18 cellular contexts compared by ENCODE assay signal in the genomic region with DNA sequence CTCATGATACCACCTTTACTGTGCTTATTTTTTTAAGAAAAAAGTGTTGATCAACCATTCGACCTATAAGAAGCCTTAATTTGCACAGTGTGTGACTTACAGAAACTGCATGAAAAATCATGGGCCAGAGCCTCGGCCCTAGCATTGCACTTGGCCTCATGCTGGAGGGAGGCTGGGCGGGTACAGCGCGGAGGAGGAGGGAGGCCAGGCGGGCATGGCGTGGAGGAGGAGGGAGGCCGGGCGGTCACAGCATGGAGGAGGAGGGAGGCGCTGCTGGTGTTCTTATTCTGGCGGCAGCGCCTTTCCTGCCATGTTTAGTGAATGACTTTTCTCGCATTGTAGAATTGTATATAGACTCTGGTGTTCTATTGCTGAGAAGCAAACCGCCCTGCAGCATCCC.
"Had no signal": no experiment of that assay in that cellular context is flagged by ENCODE, and none has a peak within 500 bp of the region (broad histone marks: within the 10 kb centered on the region; RNA-seq: fewer than 3 reads in every experiment).

No MANE protein-coding gene starts in this region.

- H3K9me3 ChIP-seq: esophagus squamous epithelium, gastroesophageal sphincter, left ventricle myocardium inferior, neutrophil, psoas muscle, sigmoid colon had no signal

- H3K4me3 Mint-ChIP-seq: dendritic cell treated with granulocyte-macrophage colony-stimulating factor and Interleukin-4, amounts not matched to agents 40 ng/mL and 50 ng/mL, for 4 days; effector memory CD8-positive, alpha-beta T cell; naive B cell had no signal

- H3K9me3 Mint-ChIP-seq: dendritic cell treated with granulocyte-macrophage colony-stimulating factor and Interleukin-4, amounts not matched to agents 40 ng/mL and 50 ng/mL, for 4 days; effector memory CD8-positive, alpha-beta T cell; naive B cell had no signal

- H3K27me3 ChIP-seq: esophagus squamous epithelium, gastroesophageal sphincter, neutrophil, sigmoid colon had no signal

- H3K27ac ChIP-seq: esophagus squamous epithelium, gastroesophageal sphincter, left ventricle myocardium inferior, psoas muscle, sigmoid colon, skin epidermis had no signal

- H3K27me3 Mint-ChIP-seq: dendritic cell treated with granulocyte-macrophage colony-stimulating factor and Interleukin-4, amounts not matched to agents 40 ng/mL and 50 ng/mL, for 4 days; effector memory CD8-positive, alpha-beta T cell; naive B cell had no signal

- H3K27ac Mint-ChIP-seq: dendritic cell treated with granulocyte-macrophage colony-stimulating factor and Interleukin-4, amounts not matched to agents 40 ng/mL and 50 ng/mL, for 4 days; effector memory CD8-positive, alpha-beta T cell had no signal

- ATAC-seq: effector memory CD8-positive, alpha-beta T cell; gastroesophageal sphincter; psoas muscle had no signal

- DNase-seq: effector memory CD8-positive, alpha-beta T cell; esophagus squamous epithelium; foreskin fibroblast; glutamatergic neuron; left ventricle myocardium inferior; mesendoderm; naive B cell; psoas muscle; retina; sigmoid colon; stimulated activated CD4-positive, alpha-beta T cell treated with anti-CD3 and anti-CD28 coated beads, Interleukin-12 subunit alpha, Interleukin-12 subunit beta, amount 100 ng/mL, for 4 hours; stimulated activated naive CD4-positive, alpha-beta T cell treated with Interleukin-2 at 50 U/mL for 16 hours; trophoblast cell had no signal

- H3K4me1 ChIP-seq: esophagus squamous epithelium, gastroesophageal sphincter, psoas muscle, sigmoid colon had no signal

- H3K4me3 ChIP-seq: esophagus squamous epithelium, gastroesophageal sphincter, left ventricle myocardium inferior, lung, psoas muscle, sigmoid colon, skin epidermis had no signal
